ENCODE assay signal across 1 cellular context in genomic region chr5:43313035-43313853, GRCh38.
TF ChIP-seq lines count a peak whose summit lies in the region.

Gene HMGCS1, minus strand, starts transcription at chr5:43313412. Its CDS starts 14,447 bp downstream, at chr5:43298965.

TF ChIP-seq in K562, 482 proteins besides CTCF, POLR2A, EP300 and RAD21 (continued from another document and continues in another):
- TF ChIP-seq, protein P1, sequence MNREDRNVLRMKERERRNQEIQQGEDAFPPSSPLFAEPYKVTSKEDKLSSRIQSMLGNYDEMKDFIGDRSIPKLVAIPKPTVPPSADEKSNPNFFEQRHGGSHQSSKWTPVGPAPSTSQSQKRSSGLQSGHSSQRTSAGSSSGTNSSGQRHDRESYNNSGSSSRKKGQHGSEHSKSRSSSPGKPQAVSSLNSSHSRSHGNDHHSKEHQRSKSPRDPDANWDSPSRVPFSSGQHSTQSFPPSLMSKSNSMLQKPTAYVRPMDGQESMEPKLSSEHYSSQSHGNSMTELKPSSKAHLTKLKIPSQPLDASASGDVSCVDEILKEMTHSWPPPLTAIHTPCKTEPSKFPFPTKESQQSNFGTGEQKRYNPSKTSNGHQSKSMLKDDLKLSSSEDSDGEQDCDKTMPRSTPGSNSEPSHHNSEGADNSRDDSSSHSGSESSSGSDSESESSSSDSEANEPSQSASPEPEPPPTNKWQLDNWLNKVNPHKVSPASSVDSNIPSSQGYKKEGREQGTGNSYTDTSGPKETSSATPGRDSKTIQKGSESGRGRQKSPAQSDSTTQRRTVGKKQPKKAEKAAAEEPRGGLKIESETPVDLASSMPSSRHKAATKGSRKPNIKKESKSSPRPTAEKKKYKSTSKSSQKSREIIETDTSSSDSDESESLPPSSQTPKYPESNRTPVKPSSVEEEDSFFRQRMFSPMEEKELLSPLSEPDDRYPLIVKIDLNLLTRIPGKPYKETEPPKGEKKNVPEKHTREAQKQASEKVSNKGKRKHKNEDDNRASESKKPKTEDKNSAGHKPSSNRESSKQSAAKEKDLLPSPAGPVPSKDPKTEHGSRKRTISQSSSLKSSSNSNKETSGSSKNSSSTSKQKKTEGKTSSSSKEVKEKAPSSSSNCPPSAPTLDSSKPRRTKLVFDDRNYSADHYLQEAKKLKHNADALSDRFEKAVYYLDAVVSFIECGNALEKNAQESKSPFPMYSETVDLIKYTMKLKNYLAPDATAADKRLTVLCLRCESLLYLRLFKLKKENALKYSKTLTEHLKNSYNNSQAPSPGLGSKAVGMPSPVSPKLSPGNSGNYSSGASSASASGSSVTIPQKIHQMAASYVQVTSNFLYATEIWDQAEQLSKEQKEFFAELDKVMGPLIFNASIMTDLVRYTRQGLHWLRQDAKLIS (CRISPR knock-in tag; IDR thresholded peaks at IDR 0.05): no peak; the same call in 1 of the 2 replicates
- TF ChIP-seq ZNF507 (tag; conservative IDR thresholded peaks at IDR 0.05): no peak
- TF ChIP-seq ZNF324 (CRISPR knock-in tag; IDR thresholded peaks at IDR 0.05): no peak
- TF ChIP-seq HNRNPH1 (optimal IDR thresholded peaks at IDR 0.05; ENCODE audit: low read depth, low read length): no peak
- 0 out of 2 replicates have a peak, but pooled peaks have one; percentile 62 for TF ChIP-seq HOMEZ (CRISPR knock-in tag; IDR thresholded peaks at IDR 0.05)
- no peak for TF ChIP-seq ZNF282 (CRISPR knock-in tag; IDR thresholded peaks at IDR 0.05)
- TF ChIP-seq, protein P2, sequence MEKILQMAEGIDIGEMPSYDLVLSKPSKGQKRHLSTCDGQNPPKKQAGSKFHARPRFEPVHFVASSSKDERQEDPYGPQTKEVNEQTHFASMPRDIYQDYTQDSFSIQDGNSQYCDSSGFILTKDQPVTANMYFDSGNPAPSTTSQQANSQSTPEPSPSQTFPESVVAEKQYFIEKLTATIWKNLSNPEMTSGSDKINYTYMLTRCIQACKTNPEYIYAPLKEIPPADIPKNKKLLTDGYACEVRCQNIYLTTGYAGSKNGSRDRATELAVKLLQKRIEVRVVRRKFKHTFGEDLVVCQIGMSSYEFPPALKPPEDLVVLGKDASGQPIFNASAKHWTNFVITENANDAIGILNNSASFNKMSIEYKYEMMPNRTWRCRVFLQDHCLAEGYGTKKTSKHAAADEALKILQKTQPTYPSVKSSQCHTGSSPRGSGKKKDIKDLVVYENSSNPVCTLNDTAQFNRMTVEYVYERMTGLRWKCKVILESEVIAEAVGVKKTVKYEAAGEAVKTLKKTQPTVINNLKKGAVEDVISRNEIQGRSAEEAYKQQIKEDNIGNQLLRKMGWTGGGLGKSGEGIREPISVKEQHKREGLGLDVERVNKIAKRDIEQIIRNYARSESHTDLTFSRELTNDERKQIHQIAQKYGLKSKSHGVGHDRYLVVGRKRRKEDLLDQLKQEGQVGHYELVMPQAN (IDR thresholded peaks at IDR 0.05; ENCODE audit: borderline replicate concordance): peak; percentile 80
- TF ChIP-seq ZNF57 (CRISPR knock-in tag; IDR thresholded peaks at IDR 0.05): peak; percentile 73; the same call in 1 of the 2 replicates
- TF ChIP-seq RUNX1 (IDR thresholded peaks at IDR 0.05; ENCODE audit: low read depth): no peak
- TF ChIP-seq ZNF124 (CRISPR knock-in tag; IDR thresholded peaks at IDR 0.05): no peak
- TF ChIP-seq ZNF311 (CRISPR knock-in tag; IDR thresholded peaks at IDR 0.05): no peak
- TF ChIP-seq ZKSCAN3 (CRISPR knock-in tag; IDR thresholded peaks at IDR 0.05): no peak
- TF ChIP-seq SMAD4 (CRISPR knock-in tag; conservative IDR thresholded peaks at IDR 0.05): no peak; the same call in none of the 2 replicates
- TF ChIP-seq, protein P3, sequence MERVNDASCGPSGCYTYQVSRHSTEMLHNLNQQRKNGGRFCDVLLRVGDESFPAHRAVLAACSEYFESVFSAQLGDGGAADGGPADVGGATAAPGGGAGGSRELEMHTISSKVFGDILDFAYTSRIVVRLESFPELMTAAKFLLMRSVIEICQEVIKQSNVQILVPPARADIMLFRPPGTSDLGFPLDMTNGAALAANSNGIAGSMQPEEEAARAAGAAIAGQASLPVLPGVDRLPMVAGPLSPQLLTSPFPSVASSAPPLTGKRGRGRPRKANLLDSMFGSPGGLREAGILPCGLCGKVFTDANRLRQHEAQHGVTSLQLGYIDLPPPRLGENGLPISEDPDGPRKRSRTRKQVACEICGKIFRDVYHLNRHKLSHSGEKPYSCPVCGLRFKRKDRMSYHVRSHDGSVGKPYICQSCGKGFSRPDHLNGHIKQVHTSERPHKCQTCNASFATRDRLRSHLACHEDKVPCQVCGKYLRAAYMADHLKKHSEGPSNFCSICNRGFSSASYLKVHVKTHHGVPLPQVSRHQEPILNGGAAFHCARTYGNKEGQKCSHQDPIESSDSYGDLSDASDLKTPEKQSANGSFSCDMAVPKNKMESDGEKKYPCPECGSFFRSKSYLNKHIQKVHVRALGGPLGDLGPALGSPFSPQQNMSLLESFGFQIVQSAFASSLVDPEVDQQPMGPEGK (CRISPR knock-in tag; IDR thresholded peaks at IDR 0.05; ENCODE audit: borderline replicate concordance): no peak
- TF ChIP-seq NR3C1 (CRISPR knock-in tag; IDR thresholded peaks at IDR 0.05): no peak
- TF ChIP-seq RFX1 (IDR thresholded peaks at IDR 0.05): no peak
- no peak for TF ChIP-seq ZFP30 (CRISPR knock-in tag; IDR thresholded peaks at IDR 0.05; ENCODE audit: borderline replicate concordance)
- TF ChIP-seq ERF (CRISPR knock-in tag; IDR thresholded peaks at IDR 0.05): peak; percentile 94
- TF ChIP-seq STAT5A (IDR thresholded peaks at IDR 0.05; ENCODE audit: borderline replicate concordance, low read length): no peak
- no peak for TF ChIP-seq IRF9 (tag; IDR thresholded peaks at IDR 0.05)
- peak; percentile 67 for TF ChIP-seq PHF20 (IDR thresholded peaks at IDR 0.05; ENCODE audit: partially characterized antibody)
- TF ChIP-seq POU5F1 (IDR thresholded peaks at IDR 0.05; ENCODE audit: borderline replicate concordance, low read depth, low read length, partially characterized antibody): no peak
- no peak for TF ChIP-seq NFRKB (IDR thresholded peaks at IDR 0.05; ENCODE audit: low read depth)
- no peak for TF ChIP-seq CBX8 (IDR thresholded peaks at IDR 0.05; ENCODE audit: borderline replicate concordance, extremely low read depth, low read depth, low read length, poor library complexity, severe bottlenecking)
- TF ChIP-seq ZKSCAN8 (CRISPR knock-in tag; IDR thresholded peaks at IDR 0.05): no peak
- TF ChIP-seq PPARD (CRISPR knock-in tag; IDR thresholded peaks at IDR 0.05): no peak
- TF ChIP-seq, protein P4, sequence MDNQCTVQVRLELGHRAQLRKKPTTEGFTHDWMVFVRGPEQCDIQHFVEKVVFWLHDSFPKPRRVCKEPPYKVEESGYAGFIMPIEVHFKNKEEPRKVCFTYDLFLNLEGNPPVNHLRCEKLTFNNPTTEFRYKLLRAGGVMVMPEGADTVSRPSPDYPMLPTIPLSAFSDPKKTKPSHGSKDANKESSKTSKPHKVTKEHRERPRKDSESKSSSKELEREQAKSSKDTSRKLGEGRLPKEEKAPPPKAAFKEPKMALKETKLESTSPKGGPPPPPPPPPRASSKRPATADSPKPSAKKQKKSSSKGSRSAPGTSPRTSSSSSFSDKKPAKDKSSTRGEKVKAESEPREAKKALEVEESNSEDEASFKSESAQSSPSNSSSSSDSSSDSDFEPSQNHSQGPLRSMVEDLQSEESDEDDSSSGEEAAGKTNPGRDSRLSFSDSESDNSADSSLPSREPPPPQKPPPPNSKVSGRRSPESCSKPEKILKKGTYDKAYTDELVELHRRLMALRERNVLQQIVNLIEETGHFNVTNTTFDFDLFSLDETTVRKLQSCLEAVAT (IDR thresholded peaks at IDR 0.05): peak; percentile 52 to 95; a peak in 3 of 4 replicates
- no peak for TF ChIP-seq RNF2 (IDR thresholded peaks at IDR 0.05)
- no peak for TF ChIP-seq NUFIP1 (IDR thresholded peaks at IDR 0.05; ENCODE audit: partially characterized antibody)
- peak; percentile 51; the same call in 1 of the 2 replicates for TF ChIP-seq ZBTB33 (CRISPR knock-in tag; IDR thresholded peaks at IDR 0.05)
- no peak for TF ChIP-seq ZBTB8A (IDR thresholded peaks at IDR 0.05; ENCODE audit: partially characterized antibody)
- TF ChIP-seq ZNF583 (CRISPR knock-in tag; IDR thresholded peaks at IDR 0.05): no peak
- TF ChIP-seq, protein P5, sequence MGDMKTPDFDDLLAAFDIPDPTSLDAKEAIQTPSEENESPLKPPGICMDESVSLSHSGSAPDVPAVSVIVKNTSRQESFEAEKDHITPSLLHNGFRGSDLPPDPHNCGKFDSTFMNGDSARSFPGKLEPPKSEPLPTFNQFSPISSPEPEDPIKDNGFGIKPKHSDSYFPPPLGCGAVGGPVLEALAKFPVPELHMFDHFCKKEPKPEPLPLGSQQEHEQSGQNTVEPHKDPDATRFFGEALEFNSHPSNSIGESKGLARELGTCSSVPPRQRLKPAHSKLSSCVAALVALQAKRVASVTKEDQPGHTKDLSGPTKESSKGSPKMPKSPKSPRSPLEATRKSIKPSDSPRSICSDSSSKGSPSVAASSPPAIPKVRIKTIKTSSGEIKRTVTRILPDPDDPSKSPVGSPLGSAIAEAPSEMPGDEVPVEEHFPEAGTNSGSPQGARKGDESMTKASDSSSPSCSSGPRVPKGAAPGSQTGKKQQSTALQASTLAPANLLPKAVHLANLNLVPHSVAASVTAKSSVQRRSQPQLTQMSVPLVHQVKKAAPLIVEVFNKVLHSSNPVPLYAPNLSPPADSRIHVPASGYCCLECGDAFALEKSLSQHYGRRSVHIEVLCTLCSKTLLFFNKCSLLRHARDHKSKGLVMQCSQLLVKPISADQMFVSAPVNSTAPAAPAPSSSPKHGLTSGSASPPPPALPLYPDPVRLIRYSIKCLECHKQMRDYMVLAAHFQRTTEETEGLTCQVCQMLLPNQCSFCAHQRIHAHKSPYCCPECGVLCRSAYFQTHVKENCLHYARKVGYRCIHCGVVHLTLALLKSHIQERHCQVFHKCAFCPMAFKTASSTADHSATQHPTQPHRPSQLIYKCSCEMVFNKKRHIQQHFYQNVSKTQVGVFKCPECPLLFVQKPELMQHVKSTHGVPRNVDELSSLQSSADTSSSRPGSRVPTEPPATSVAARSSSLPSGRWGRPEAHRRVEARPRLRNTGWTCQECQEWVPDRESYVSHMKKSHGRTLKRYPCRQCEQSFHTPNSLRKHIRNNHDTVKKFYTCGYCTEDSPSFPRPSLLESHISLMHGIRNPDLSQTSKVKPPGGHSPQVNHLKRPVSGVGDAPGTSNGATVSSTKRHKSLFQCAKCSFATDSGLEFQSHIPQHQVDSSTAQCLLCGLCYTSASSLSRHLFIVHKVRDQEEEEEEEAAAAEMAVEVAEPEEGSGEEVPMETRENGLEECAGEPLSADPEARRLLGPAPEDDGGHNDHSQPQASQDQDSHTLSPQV (IDR thresholded peaks at IDR 0.05): no peak
- TF ChIP-seq, protein P6, sequence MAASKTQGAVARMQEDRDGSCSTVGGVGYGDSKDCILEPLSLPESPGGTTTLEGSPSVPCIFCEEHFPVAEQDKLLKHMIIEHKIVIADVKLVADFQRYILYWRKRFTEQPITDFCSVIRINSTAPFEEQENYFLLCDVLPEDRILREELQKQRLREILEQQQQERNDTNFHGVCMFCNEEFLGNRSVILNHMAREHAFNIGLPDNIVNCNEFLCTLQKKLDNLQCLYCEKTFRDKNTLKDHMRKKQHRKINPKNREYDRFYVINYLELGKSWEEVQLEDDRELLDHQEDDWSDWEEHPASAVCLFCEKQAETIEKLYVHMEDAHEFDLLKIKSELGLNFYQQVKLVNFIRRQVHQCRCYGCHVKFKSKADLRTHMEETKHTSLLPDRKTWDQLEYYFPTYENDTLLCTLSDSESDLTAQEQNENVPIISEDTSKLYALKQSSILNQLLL (CRISPR knock-in tag; IDR thresholded peaks at IDR 0.05; ENCODE audit: borderline replicate concordance): no peak
- no peak for TF ChIP-seq PHB2 (IDR thresholded peaks at IDR 0.05; ENCODE audit: low read depth)
- TF ChIP-seq ZNF165 (CRISPR knock-in tag; IDR thresholded peaks at IDR 0.05; ENCODE audit: borderline replicate concordance): no peak
- peak; percentile 74 for TF ChIP-seq PRPF4 (IDR thresholded peaks at IDR 0.05; ENCODE audit: insufficient read depth, low read depth, low read length, poor library complexity, severe bottlenecking)
- peak; percentile 70 for TF ChIP-seq C11orf30 (IDR thresholded peaks at IDR 0.05; ENCODE audit: low read depth)
- TF ChIP-seq FOXJ2 (tag; IDR thresholded peaks at IDR 0.05): no peak
- TF ChIP-seq CBFA2T3 (IDR thresholded peaks at IDR 0.05): no peak; the same call in 1 of the 2 replicates
- 0 out of 2 replicates have a peak, but pooled peaks have one; percentile 67 for TF ChIP-seq ZNF830 (CRISPR knock-in tag; IDR thresholded peaks at IDR 0.05)
